In genomic region chr7:36216063-36216684, GRCh38 we compare ENCODE assay signal across 13 cellular contexts.
DNase-seq lines count a peak whose midpoint lies in the region; ATAC-seq and TF ChIP-seq lines count a peak whose summit lies in the region.
"Had no signal": no experiment of that assay in that cellular context is flagged by ENCODE, and none has a peak within 500 bp of the region (broad histone marks: within the 10 kb centered on the region; RNA-seq: fewer than 3 reads in every experiment).

No MANE protein-coding gene starts in this region.

- no peaks in the 10 kb centered on the region for H3K36me3 Mint-ChIP-seq in osteocyte (ENCODE audit: unreplicated experiment)

- H3K27me3 Mint-ChIP-seq in osteocyte (ENCODE audit: unreplicated experiment), result peaks cover 45% of the 10 kb centered on the region

- TF ChIP-seq CTCF in fibroblast of pulmonary artery (IDR thresholded peaks at IDR 0.05; ENCODE audit: low read length, missing control alignments) (no peak), neutrophil (IDR thresholded peaks at IDR 0.05) (no peak), osteocyte (IDR thresholded peaks at IDR 0.05) (no peak)

- H3K4me1 ChIP-seq in BLaER1 (peaks cover 36% of the 10 kb centered on the region), neutrophil (ENCODE audit: control insufficient read depth in 1 of 2, insufficient read depth in 1 of 2, low read depth in 1 of 2, low read length in 1 of 2) (peaks cover 27 to 31% of the 10 kb centered on the region in 2 experiments)
- H3K4me1 ChIP-seq: vagina had no signal

- H3K27ac ChIP-seq in BLaER1, result no peak overlapping the region
- H3K27ac ChIP-seq in neutrophil, result peak overlapping the region; percentile 31
- H3K27ac ChIP-seq: spleen, vagina had no signal

- no peak overlapping the region for H3K9ac ChIP-seq in BLaER1

- no peaks in the 10 kb centered on the region for H3K9me3 Mint-ChIP-seq in osteocyte (ENCODE audit: unreplicated experiment)

- H3K9me3 ChIP-seq in BLaER1 (no peaks in the 10 kb centered on the region), neutrophil (no peaks in the 10 kb centered on the region)
- H3K9me3 ChIP-seq: spleen, vagina had no signal

- no peak for ATAC-seq in GM18520 (IDR thresholded peaks at IDR 0.05; ENCODE audit: unreplicated experiment)

- no peak overlapping the region for H3K4me3 Mint-ChIP-seq in osteocyte (ENCODE audit: unreplicated experiment)

- H3K27ac Mint-ChIP-seq in osteocyte (ENCODE audit: unreplicated experiment), result no peak overlapping the region

- peak; percentile 60 for DNase-seq in MV-4-11 (lab: John Stamatoyannopoulos, UW)
- DNase-seq in fibroblast of pulmonary artery (ENCODE audit: low read depth), result peak; percentile 29
- DNase-seq in osteocyte (ENCODE audit: extremely low spot score, unreplicated experiment), result no peak
- no peak for DNase-seq in effector CD4-positive, alpha-beta T cell
- DNase-seq in NCI-H748 treated with DMSO at 0.1 percent for 48 hours (lab: John Stamatoyannopoulos, UW), result no peak
- DNase-seq: NCI-H1105, NCI-H524 treated with DMSO at 0.1 percent for 48 hours, spleen had no signal

- peak overlapping the region; percentile 75 for H3K4me2 ChIP-seq in BLaER1

- H3K4me3 ChIP-seq in BLaER1, result no peak overlapping the region
- no peak overlapping the region for H3K4me3 ChIP-seq in fibroblast of pulmonary artery (replicated peaks; ENCODE audit: low read depth, low read length)
- H3K4me3 ChIP-seq in neutrophil (ENCODE audit: low read depth in 1 of 2, low read length in 1 of 2), result no peak overlapping the region
- H3K4me3 ChIP-seq: spleen, vagina had no signal

- H3K36me3 ChIP-seq in BLaER1, result no peaks in the 10 kb centered on the region
- H3K36me3 ChIP-seq in neutrophil, result no peaks in the 10 kb centered on the region
- H3K36me3 ChIP-seq: BE2C, spleen, vagina had no signal

- H4K20me1 ChIP-seq in BLaER1, result 0 out of 2 replicates have a peak, but pooled peaks cover 6% of the 10 kb centered on the region

- H3K4me1 Mint-ChIP-seq in osteocyte (ENCODE audit: unreplicated experiment), result peaks cover 4% of the 10 kb centered on the region

- no peaks in the 10 kb centered on the region for H3K27me3 ChIP-seq in BLaER1
- H3K27me3 ChIP-seq in neutrophil, result no peaks in the 10 kb centered on the region
- H3K27me3 ChIP-seq: BE2C, spleen, vagina had no signal

Comparison
In these comparisons a context has a peak if more than half of its experiments do, and no peak if none do; other contexts are left out.
1. DNase-seq: peak in MV-4-11 (single experiment) and fibroblast of pulmonary artery (single experiment); none in osteocyte (single experiment), effector CD4-positive, alpha-beta T cell (single experiment) and NCI-H748 treated with DMSO at 0.1 percent for 48 hours (single experiment).